ENCODE assay signal across 1 cellular context in genomic region chr16:26012376-26012775, GRCh38.
"Had no signal": no experiment of that assay in that cellular context is flagged by ENCODE, and none has a peak within 500 bp of the region (broad histone marks: within the 10 kb centered on the region; RNA-seq: fewer than 3 reads in every experiment).

No MANE protein-coding gene starts in this region.

- H3K27me3 ChIP-seq: MG63 had no signal

- H3K4me3 ChIP-seq: MG63 had no signal

- H3K9me3 ChIP-seq: MG63 had no signal

- H3K36me3 ChIP-seq: MG63 had no signal
